Comparison of ENCODE assay signal across 10 cellular contexts in the genomic region with DNA sequence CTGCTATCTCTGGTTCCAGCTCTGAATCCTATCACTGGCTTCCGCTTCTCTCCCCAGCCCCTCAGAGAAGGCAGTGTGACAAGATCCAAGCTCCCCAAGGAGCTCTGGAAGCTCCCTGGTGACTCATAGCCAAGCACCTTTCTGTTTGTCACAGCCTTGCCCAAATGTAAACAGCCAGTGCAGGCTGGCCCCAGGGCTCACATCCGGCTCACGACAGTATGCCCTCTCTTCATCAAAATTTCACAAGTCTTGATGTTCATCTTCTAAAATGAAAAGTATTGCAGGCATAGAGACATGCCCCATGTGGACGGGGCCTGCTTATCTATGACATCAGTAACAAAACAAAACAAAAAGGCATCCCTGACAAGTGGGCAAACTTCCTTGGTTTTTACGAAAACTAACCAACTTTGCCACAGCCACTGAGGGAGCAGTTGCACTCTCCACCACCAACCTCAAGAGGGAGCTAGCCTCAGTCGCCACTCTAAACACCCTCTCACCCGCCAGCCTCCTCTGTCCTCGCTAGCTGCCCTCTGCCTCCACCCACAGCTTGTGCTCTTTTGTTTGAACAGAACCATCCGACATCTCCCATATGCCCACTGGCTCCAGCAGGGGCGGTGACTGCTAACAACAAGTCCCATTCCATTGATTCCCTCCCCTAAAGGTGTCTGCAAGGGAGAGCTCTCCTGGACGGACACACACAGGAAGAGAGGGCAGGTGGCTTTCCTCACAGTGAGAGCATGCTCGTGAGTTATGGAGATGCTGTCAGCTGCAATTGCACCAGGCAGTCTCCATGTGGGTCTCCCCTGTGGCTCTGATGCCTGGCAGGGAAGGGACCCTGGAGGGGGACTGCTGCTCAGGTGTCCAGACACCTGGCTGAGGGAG.
DNase-seq lines count a peak whose midpoint lies in the region; ATAC-seq and TF ChIP-seq lines count a peak whose summit lies in the region.
"Had no signal": no experiment of that assay in that cellular context is flagged by ENCODE, and none has a peak within 500 bp of the region (broad histone marks: within the 10 kb centered on the region; RNA-seq: fewer than 3 reads in every experiment).

No MANE protein-coding gene starts in this region.

- no peaks in the 10 kb centered on the region for H3K27me3 ChIP-seq in HAP-1 (ENCODE audit: low read depth)

- CTCF ChIA-PET in activated naive CD4-positive, alpha-beta T cell treated with anti-CD3 and anti-CD28 coated beads, Interleukin-2, amount 10 ng/mL, durations not matched to agents 7 days and 5 days (lab: Charles Lee): interaction anchor here (1.1 kb wide), 1 partner anchor 9 kb away, joined by 3 read pairs; no protein-coding TSS in a partner anchor

- no peaks in the 10 kb centered on the region for H3K36me3 ChIP-seq in HAP-1 (replicated peaks)

- H3K27ac ChIP-seq in 22Rv1: peak overlapping the region; percentile 78

- H3K4me1 Mint-ChIP-seq in activated naive CD4-positive, alpha-beta T cell treated with anti-CD3 and anti-CD28 coated beads, Interleukin-2, amount 10 ng/mL, durations not matched to agents 7 days and 5 days: no peaks in the 10 kb centered on the region

- no peaks in the 10 kb centered on the region for H3K9me3 ChIP-seq in HAP-1

- peaks cover 13% of the 10 kb centered on the region for H3K27me3 Mint-ChIP-seq in activated naive CD4-positive, alpha-beta T cell treated with anti-CD3 and anti-CD28 coated beads, Interleukin-2, amount 10 ng/mL, durations not matched to agents 7 days and 5 days

- peak; percentile 35 to 64 for DNase-seq in HAP-1 (ENCODE audit: low spot score in 2 of 2)
- DNase-seq in SK-N-DZ (ENCODE audit: low spot score): peak; percentile 25
- DNase-seq in iPS DF 19.7 (ENCODE audit: low read depth, low spot score): peak; percentile 28
- no peak for DNase-seq in central memory CD4-positive, alpha-beta T cell
- no peak for DNase-seq in activated naive CD4-positive, alpha-beta T cell treated with anti-CD3 and anti-CD28 coated beads, Interleukin-2, amount 10 ng/mL, durations not matched to agents 7 days and 5 days
- DNase-seq: activated effector memory CD4-positive, alpha-beta T cell treated with Interleukin-2 at 50 U/mL for 16 hours; COR-L47 had no signal

- H3K4me1 ChIP-seq in HAP-1: no peaks in the 10 kb centered on the region

- no peaks in the 10 kb centered on the region for H3K9me3 Mint-ChIP-seq in activated naive CD4-positive, alpha-beta T cell treated with anti-CD3 and anti-CD28 coated beads, Interleukin-2, amount 10 ng/mL, durations not matched to agents 7 days and 5 days

- ATAC-seq in GM18511 (IDR thresholded peaks at IDR 0.05; ENCODE audit: unreplicated experiment) (no peak), HG03196 (IDR thresholded peaks at IDR 0.05; ENCODE audit: unreplicated experiment) (no peak)

- H3K4me3 ChIP-seq in HAP-1: no peak overlapping the region

- H3K27ac Mint-ChIP-seq in activated naive CD4-positive, alpha-beta T cell treated with anti-CD3 and anti-CD28 coated beads, Interleukin-2, amount 10 ng/mL, durations not matched to agents 7 days and 5 days: no peak overlapping the region

- in situ Hi-C loops in HAP-1 (cut with MboI; ENCODE audit: low sequenced_read_pairs): no loop called here

- TF ChIP-seq CTCF in 22Rv1 (IDR thresholded peaks at IDR 0.05): peak; percentile 55

- no peak overlapping the region for H3K4me3 Mint-ChIP-seq in activated naive CD4-positive, alpha-beta T cell treated with anti-CD3 and anti-CD28 coated beads, Interleukin-2, amount 10 ng/mL, durations not matched to agents 7 days and 5 days

- H3K36me3 Mint-ChIP-seq in activated naive CD4-positive, alpha-beta T cell treated with anti-CD3 and anti-CD28 coated beads, Interleukin-2, amount 10 ng/mL, durations not matched to agents 7 days and 5 days: no peaks in the 10 kb centered on the region

Comparison
In these comparisons a context has a peak if more than half of its experiments do, and no peak if none do; other contexts are left out.
1. DNase-seq: peak in HAP-1 (2 of 2), SK-N-DZ (single experiment) and iPS DF 19.7 (single experiment); none in central memory CD4-positive, alpha-beta T cell (single experiment) and activated naive CD4-positive, alpha-beta T cell treated with anti-CD3 and anti-CD28 coated beads, Interleukin-2, amount 10 ng/mL, durations not matched to agents 7 days and 5 days (single experiment).